8 cellular contexts compared by ENCODE assay signal in the genomic region with DNA sequence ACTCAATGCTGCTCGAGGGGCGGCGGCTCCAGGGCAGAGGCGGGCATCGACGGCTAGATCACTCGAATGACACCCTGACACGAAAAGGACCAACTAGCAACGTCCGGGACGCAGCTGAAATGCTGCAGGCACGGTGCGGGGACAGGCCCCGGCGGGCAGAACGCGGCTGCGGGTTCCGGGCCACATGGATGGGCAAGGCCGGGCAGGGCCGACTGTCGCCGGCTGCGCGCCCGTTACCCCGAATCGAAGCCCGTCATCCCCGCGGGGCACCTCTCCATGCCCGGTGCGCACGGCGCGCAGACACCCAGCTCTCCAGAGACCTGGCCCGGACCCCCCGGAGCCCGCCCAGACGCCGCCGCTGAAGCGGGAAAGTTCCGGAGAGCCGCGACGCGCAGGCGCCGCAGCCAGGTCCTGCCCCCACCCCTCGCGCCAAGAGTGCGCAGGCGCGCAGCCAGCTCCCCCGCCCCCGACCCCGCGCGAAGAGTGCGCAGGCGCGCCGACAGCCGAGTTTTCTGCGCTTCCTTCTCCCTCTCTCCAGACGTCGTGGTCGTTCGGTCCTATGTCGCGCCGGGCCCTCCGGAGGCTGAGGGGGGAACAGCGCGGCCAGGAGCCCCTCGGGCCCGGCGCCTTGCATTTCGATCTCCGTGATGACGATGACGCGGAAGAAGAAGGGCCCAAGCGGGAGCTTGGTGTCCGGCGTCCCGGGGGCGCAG. TPM values are rescaled to one million over a fixed set of nuclear protein-coding genes. Genes with fewer than 3 reads are reported as not detected.
DNase-seq lines count a peak whose midpoint lies in the region; ATAC-seq and TF ChIP-seq lines count a peak whose summit lies in the region.

Gene TCF25 (plus strand): TSS at position 484 of the 713 bp plus-strand sequence. CDS start 76 bp downstream, at position 560.

- peak; percentile 21 for DNase-seq in AG09309 (ENCODE audit: low read depth)
- DNase-seq in NCI-H460 (ENCODE audit: extremely low read depth, low read depth) = peak; percentile 84
- DNase-seq in activated CD4-positive, alpha-beta T cell treated with anti-CD3 and anti-CD28 coated beads for 4 hours = peak; percentile 85 to 89
- peak; percentile 86 for DNase-seq in choroid plexus epithelial cell (ENCODE audit: low read depth)
- peak; percentile 87 for DNase-seq in kidney tubule cell (ENCODE audit: low spot score)
- DNase-seq in stimulated activated CD4-positive, alpha-beta T cell treated with anti-CD3 and anti-CD28 coated beads, Interleukin-1b, Interleukin-23, amount 100 ng/mL, for 1 hour (ENCODE audit: low read depth in 2 of 2) = peak; percentile 75 to 77

- no peak for TF ChIP-seq CTCF in AG09309 (IDR thresholded peaks at IDR 0.05; ENCODE audit: control insufficient read depth, insufficient read depth, low read depth, low read length, missing control alignments)
- peak; percentile 8 for TF ChIP-seq CTCF in choroid plexus epithelial cell (conservative IDR thresholded peaks at IDR 0.05; ENCODE audit: low read depth, low read length)

- H3K4me3 ChIP-seq in AG09309 (ENCODE audit: control insufficient read depth, low read depth, low read length) (peak within 1 kb of the TSS; percentile 88), choroid plexus epithelial cell (ENCODE audit: low read depth, low read length) (peak within 1 kb of the TSS; percentile 92)

- peak; percentile 38 for ATAC-seq in GM19025 (IDR thresholded peaks at IDR 0.05; ENCODE audit: low read depth, unreplicated experiment)
- peak; percentile 39 for ATAC-seq in HG03342 (IDR thresholded peaks at IDR 0.05; ENCODE audit: unreplicated experiment)

RNA-seq across cellular contexts. Expression of gene TCF25, which starts in this region (rescaled TPM):
- 70.3 and 71.4 TPM in 2 replicates for total RNA-seq in NCI-H460 (2014; rRNA removed; shearing (Covaris generic))
- polyA plus RNA-seq in NCI-H460 (2014; cell fraction: nucleus; rRNA removed) = 284 and 305 TPM in 2 replicates

Comparison
In these comparisons a context has a peak if more than half of its experiments do, and no peak if none do; other contexts are left out.
1. Peak in every context shown above with its lines: DNase-seq, ATAC-seq and H3K4me3 ChIP-seq.
2. DNase-seq: peak in every context shown above with its lines; median percentile 87 in activated CD4-positive, alpha-beta T cell treated with anti-CD3 and anti-CD28 coated beads for 4 hours; 87 in kidney tubule cell; 86 in choroid plexus epithelial cell; 84 in NCI-H460; 76 in stimulated activated CD4-positive, alpha-beta T cell treated with anti-CD3 and anti-CD28 coated beads, Interleukin-1b, Interleukin-23, amount 100 ng/mL, for 1 hour; 21 in AG09309.